Comparison of ENCODE assay signal across 9 cellular contexts in the genomic region with DNA sequence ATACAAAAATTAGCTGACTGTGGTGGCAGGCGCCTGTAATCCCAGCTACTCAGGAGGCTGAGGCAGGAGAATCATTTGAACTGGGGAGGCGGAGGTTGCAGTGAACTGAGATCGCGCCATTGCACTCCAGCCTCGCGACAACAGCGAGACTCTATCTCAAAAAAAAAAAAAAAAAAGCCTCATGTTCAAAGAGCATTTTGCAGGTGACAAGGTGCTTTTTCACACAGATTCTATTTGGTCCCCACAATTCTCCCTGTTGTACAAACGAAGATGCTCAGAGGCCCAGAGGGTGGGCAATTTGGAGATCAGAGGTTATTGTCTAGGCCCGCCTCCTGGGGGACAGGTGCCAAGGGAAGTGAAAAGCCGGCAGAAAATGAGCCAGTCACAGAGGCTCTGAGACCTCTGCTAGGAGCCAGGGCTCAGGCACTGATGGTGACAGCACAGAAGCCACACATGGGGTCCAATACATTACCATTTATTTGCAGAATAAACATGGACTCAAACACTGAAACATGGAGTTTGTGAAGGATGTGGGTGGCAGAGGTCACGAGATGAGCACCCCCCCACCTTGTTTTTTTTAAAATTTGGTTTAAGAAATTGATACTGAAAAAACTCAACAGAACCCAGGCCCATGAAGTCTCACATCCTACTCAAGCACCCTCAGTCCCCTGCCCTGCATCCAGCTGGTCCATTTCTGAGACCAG. TPM values are rescaled to one million over a fixed set of nuclear protein-coding genes. Genes with fewer than 3 reads are reported as not detected.
DNase-seq lines count a peak whose midpoint lies in the region; ATAC-seq and TF ChIP-seq lines count a peak whose summit lies in the region.
"Had no signal": no experiment of that assay in that cellular context is flagged by ENCODE, and none has a peak within 500 bp of the region (broad histone marks: within the 10 kb centered on the region; RNA-seq: fewer than 3 reads in every experiment).

No MANE protein-coding gene starts in this region.

- no peak for TF ChIP-seq RAD21 in IMR-90 (IDR thresholded peaks at IDR 0.05; ENCODE audit: low read length)

- no peaks in the 10 kb centered on the region for H3K79me2 ChIP-seq in osteoblast (ENCODE audit: insufficient read depth, low read length)

- H3K9me1 ChIP-seq in IMR-90 (ENCODE audit: insufficient read depth, low read length), result peaks cover 3% of the 10 kb centered on the region; the same call in 1 of the 2 replicates

- peak overlapping the region; percentile 77 for H3K4me3 Mint-ChIP-seq in activated naive CD8-positive, alpha-beta T cell treated with anti-CD3 and anti-CD28 coated beads, Interleukin-2, amount 50 U/mL, for 24 hours

- H2BK5ac ChIP-seq in IMR-90 (ENCODE audit: low read depth, low read length, poor library complexity, severe bottlenecking), result no peak overlapping the region

- H2AK5ac ChIP-seq in IMR-90 (ENCODE audit: low read depth, low read length), result no peak overlapping the region

- no peak overlapping the region for H3K9ac ChIP-seq in IMR-90 (ENCODE audit: low read depth, low read length)

- no peak overlapping the region for H3K14ac ChIP-seq in IMR-90 (replicated peaks; ENCODE audit: low read depth, low read length)

- H3K36me3 ChIP-seq in IMR-90 (ENCODE audit: control insufficient read depth, insufficient read depth, low read length) (peaks cover 7% of the 10 kb centered on the region; the same call in 1 of the 2 replicates), osteoblast (ENCODE audit: insufficient read depth, low read length) (no peaks in the 10 kb centered on the region), mucosa of descending colon (ENCODE audit: low read depth) (no peaks in the 10 kb centered on the region)

- DNase-seq in NCI-H2196 (lab: John Stamatoyannopoulos, UW; ENCODE audit: unreplicated experiment) (peak; percentile 8), NCI-H2196 treated with DMSO at 0.1 percent for 48 hours (lab: John Stamatoyannopoulos, UW; ENCODE audit: unreplicated experiment) (no peak), IMR-90 (no peak), osteoblast (ENCODE audit: insufficient read length, low spot score, missing footprints) (peak; percentile 80), kidney glomerular epithelial cell (lab: John Stamatoyannopoulos, UW) (no peak), mucosa of descending colon (no peak)
- DNase-seq in activated naive CD8-positive, alpha-beta T cell treated with anti-CD3 and anti-CD28 coated beads, Interleukin-2, amount 50 U/mL, for 24 hours, result no peak

- peaks cover 6% of the 10 kb centered on the region for H3K4me1 ChIP-seq in IMR-90 (ENCODE audit: control insufficient read depth, insufficient read depth, low read length)
- peaks cover 9% of the 10 kb centered on the region for H3K4me1 ChIP-seq in osteoblast (ENCODE audit: insufficient read depth, low read length)
- H3K4me1 ChIP-seq in mucosa of descending colon (ENCODE audit: low read depth), result peaks cover 21% of the 10 kb centered on the region
- H3K4me1 ChIP-seq: A549 had no signal

- no peak overlapping the region for H3K18ac ChIP-seq in IMR-90 (ENCODE audit: low read depth, low read length)

- H3K56ac ChIP-seq in IMR-90 (ENCODE audit: extremely low read depth, insufficient read depth, low read length), result no peak overlapping the region

- CTCF ChIA-PET in IMR-90 (lab: Yijun Ruan, JAX), result no interaction called here

- H3K27me3 ChIP-seq in IMR-90 (ENCODE audit: control insufficient read depth, insufficient read depth, low read length), result no peaks in the 10 kb centered on the region
- peaks cover 30% of the 10 kb centered on the region for H3K27me3 ChIP-seq in osteoblast (ENCODE audit: insufficient read depth, low read length)

- H4K8ac ChIP-seq in IMR-90 (ENCODE audit: low read depth in 2 of 2, low read length in 2 of 2), result peak overlapping the region in 1 of 2 experiments; percentile 82; a peak in 2 of 4 replicates

- no peak overlapping the region for H3K23ac ChIP-seq in IMR-90 (ENCODE audit: low read depth, low read length)

- intact Hi-C loops in IMR-90 (cut with micrococcal nuclease), result no loop called here
- intact Hi-C loops in mucosa of descending colon (cut with DNase I, micrococcal nuclease), result no loop called here

- no peak for TF ChIP-seq CTCF in IMR-90 (conservative IDR thresholded peaks at IDR 0.05; ENCODE audit: low read depth, low read length)
- TF ChIP-seq CTCF in osteoblast (IDR thresholded peaks at IDR 0.05; ENCODE audit: extremely low read depth, low read depth, low read length), result no peak
- TF ChIP-seq CTCF in mucosa of descending colon (IDR thresholded peaks at IDR 0.05), result no peak

- H3K27ac Mint-ChIP-seq in activated naive CD8-positive, alpha-beta T cell treated with anti-CD3 and anti-CD28 coated beads, Interleukin-2, amount 50 U/mL, for 24 hours, result peak overlapping the region; percentile 37

- H3K27ac ChIP-seq in IMR-90 (ENCODE audit: insufficient read depth, low read length), result no peak overlapping the region
- no peak overlapping the region for H3K27ac ChIP-seq in osteoblast (ENCODE audit: low read depth, low read length)
- H3K27ac ChIP-seq: A549 had no signal

- H3K4ac ChIP-seq in IMR-90 (ENCODE audit: low read depth, low read length), result no peak overlapping the region

- H4K5ac ChIP-seq in IMR-90 (ENCODE audit: low read depth, low read length), result no peak overlapping the region

- peaks cover 56% of the 10 kb centered on the region for H3K4me1 Mint-ChIP-seq in activated naive CD8-positive, alpha-beta T cell treated with anti-CD3 and anti-CD28 coated beads, Interleukin-2, amount 50 U/mL, for 24 hours

- no peak for TF ChIP-seq POLR2A in IMR-90 (IDR thresholded peaks at IDR 0.05; ENCODE audit: low read depth, low read length)

- no peak overlapping the region for H2BK20ac ChIP-seq in IMR-90 (ENCODE audit: low read depth, low read length)

- dilution Hi-C loops in IMR-90 (cut with HindIII; ENCODE audit: low sequenced_read_pairs, unreplicated experiment), result no loop called here

- peak overlapping the region; percentile 65 for H2AK9ac ChIP-seq in IMR-90 (replicated peaks; ENCODE audit: low read depth, low read length, poor library complexity)

- in situ Hi-C loops in IMR-90 (cut with MboI; ENCODE audit: low sequenced_read_pairs), result no loop called here

- H3K27me3 Mint-ChIP-seq in activated naive CD8-positive, alpha-beta T cell treated with anti-CD3 and anti-CD28 coated beads, Interleukin-2, amount 50 U/mL, for 24 hours, result peaks cover 23% of the 10 kb centered on the region

- no peak overlapping the region for H4K91ac ChIP-seq in IMR-90 (ENCODE audit: insufficient read depth, low read depth, low read length)

- H3K4me2 ChIP-seq in IMR-90 (ENCODE audit: low read depth, low read length) (no peak overlapping the region), osteoblast (ENCODE audit: insufficient read depth, low read length) (peak overlapping the region; percentile 90)
- H3K4me2 ChIP-seq: A549 had no signal

- no peak overlapping the region for H2BK120ac ChIP-seq in IMR-90 (ENCODE audit: low read depth, low read length)

- no TSS peak for BruUV-seq in IMR-90 (replicated peaks; lab: Mats Ljungman, UMichigan)

- H2BK15ac ChIP-seq in IMR-90 (ENCODE audit: low read depth, low read length), result no peak overlapping the region

- no peak overlapping the region for H3K4me3 ChIP-seq in IMR-90 (ENCODE audit: insufficient read depth, low read depth, low read length)
- H3K4me3 ChIP-seq in osteoblast (ENCODE audit: insufficient read depth, low read length), result no peak overlapping the region
- no peak overlapping the region for H3K4me3 ChIP-seq in mucosa of descending colon
- H3K4me3 ChIP-seq: A549 had no signal

- no CpG with 5 or more reads among the region's 11 CpGs for WGBS in IMR-90 (ENCODE audit: extremely low coverage in 2 of 2, insufficient read length in 1 of 2), 2 experiments

- no peaks in the 10 kb centered on the region for H3K36me3 Mint-ChIP-seq in activated naive CD8-positive, alpha-beta T cell treated with anti-CD3 and anti-CD28 coated beads, Interleukin-2, amount 50 U/mL, for 24 hours (ENCODE audit: low read depth)

- H4K20me1 ChIP-seq in IMR-90 (ENCODE audit: insufficient read depth, low read length), result no peaks in the 10 kb centered on the region
- no peaks in the 10 kb centered on the region for H4K20me1 ChIP-seq in osteoblast (ENCODE audit: insufficient read depth, low read length)

- POLR2A ChIA-PET in IMR-90 (lab: Charles Lee; ENCODE audit: unreplicated experiment), result no interaction called here

- H3K9me3 Mint-ChIP-seq in activated naive CD8-positive, alpha-beta T cell treated with anti-CD3 and anti-CD28 coated beads, Interleukin-2, amount 50 U/mL, for 24 hours, result no peaks in the 10 kb centered on the region

- ATAC-seq in IMR-90 (ENCODE audit: low read depth) (no peak), mucosa of descending colon (no peak), GM19395 (IDR thresholded peaks at IDR 0.05; ENCODE audit: unreplicated experiment) (no peak)
- no peak for ATAC-seq in activated naive CD8-positive, alpha-beta T cell treated with anti-CD3 and anti-CD28 coated beads, Interleukin-2, amount 50 U/mL, for 24 hours

- H3K79me1 ChIP-seq in IMR-90 (ENCODE audit: low read depth in 1 of 2, low read length in 2 of 2), result peaks cover 0 to 8% of the 10 kb centered on the region in 2 experiments; a peak in 1 of 4 replicates

- H2AFZ ChIP-seq in IMR-90 (replicated peaks; ENCODE audit: low read length, poor library complexity) (no peak overlapping the region), osteoblast (ENCODE audit: low read length) (no peak overlapping the region)

- H3K9me3 ChIP-seq in IMR-90 (ENCODE audit: control insufficient read depth, insufficient read depth, low read length) (no peaks in the 10 kb centered on the region), osteoblast (ENCODE audit: low read depth, low read length) (no peaks in the 10 kb centered on the region), mucosa of descending colon (no peaks in the 10 kb centered on the region)
- H3K9me3 ChIP-seq: A549 had no signal

RNA-seq across cellular contexts. Expression of gene GAL3ST4, which starts 0.9 kb away (rescaled TPM):
- total RNA-seq in IMR-90 (2012; rRNA removed), result 0.90 and 1.1 TPM in 2 replicates
- 7.3 and 8.5 TPM in 2 replicates for polyA plus RNA-seq in IMR-90 (2012; rRNA removed)
- polyA plus RNA-seq in IMR-90 (2012; cell fraction: cytosol; rRNA removed), result 7.1 and 9.8 TPM in 2 replicates
- polyA plus RNA-seq in IMR-90 (2012; cell fraction: nucleus; rRNA removed; ENCODE audit: low replicate concordance), result 11.3 and 13.2 TPM in 2 replicates
- 1.1 and 2.7 TPM in 2 replicates for total RNA-seq in osteoblast
- 1 to 10 TPM; 5.4 to 8.0 (median 6.1) TPM for total RNA-seq in mucosa of descending colon

RNA-seq across cellular contexts. Expression of gene GPC2, which starts 7.9 kb away (rescaled TPM):
- 1.4 and 1.8 TPM in 2 replicates for total RNA-seq in IMR-90 (2012; rRNA removed)
- polyA plus RNA-seq in IMR-90 (2012; rRNA removed), result 5.7 and 6.0 TPM in 2 replicates
- 2.1 and 2.2 TPM in 2 replicates for polyA plus RNA-seq in IMR-90 (2012; cell fraction: cytosol; rRNA removed)
- polyA plus RNA-seq in IMR-90 (2012; cell fraction: nucleus; rRNA removed; ENCODE audit: low replicate concordance), result 27.1 and 61.9 TPM in 2 replicates
- total RNA-seq in osteoblast, result 1.4 and 1.8 TPM in 2 replicates
- total RNA-seq in mucosa of descending colon, result 1 to 10 TPM; 3.4 to 6.2 (median 5.1) TPM

RNA-seq across cellular contexts. Expression of gene STAG3, which starts 8.4 kb away (rescaled TPM):
- 0.28 and 0.36 TPM in 2 replicates for total RNA-seq in IMR-90 (2012; rRNA removed)
- 0.47 and 0.65 TPM in 2 replicates for polyA plus RNA-seq in IMR-90 (2012; rRNA removed)
- polyA plus RNA-seq in IMR-90 (2012; cell fraction: cytosol; rRNA removed), result 0.11 and 0.18 TPM in 2 replicates
- 1.4 and 1.9 TPM in 2 replicates for polyA plus RNA-seq in IMR-90 (2012; cell fraction: nucleus; rRNA removed; ENCODE audit: low replicate concordance)
- total RNA-seq in osteoblast, result 0.59 and 1.4 TPM in 2 replicates
- 1 to 10 TPM; 2.4 to 6.4 (median 2.8) TPM for total RNA-seq in mucosa of descending colon

RNA-seq across cellular contexts. Expression of gene TRAPPC14, which starts 10.8 kb away (rescaled TPM):
- total RNA-seq in IMR-90 (2012; rRNA removed) (4.4 and 4.5 TPM in 2 replicates), osteoblast (7.1 and 8.0 TPM in 2 replicates), mucosa of descending colon (10 to 100 TPM; 36.7 to 78.9 (median 49.0) TPM)
- 14.1 and 15.9 TPM in 2 replicates for polyA plus RNA-seq in IMR-90 (2012; rRNA removed)
- polyA plus RNA-seq in IMR-90 (2012; cell fraction: cytosol; rRNA removed), result 6.7 and 16.7 TPM in 2 replicates
- polyA plus RNA-seq in IMR-90 (2012; cell fraction: nucleus; rRNA removed; ENCODE audit: low replicate concordance), result 41.4 and 101 TPM in 2 replicates

RNA-seq across cellular contexts. Expression of gene LAMTOR4, which starts 20.6 kb away (rescaled TPM):
- total RNA-seq in IMR-90 (2012; rRNA removed) (131 and 134 TPM in 2 replicates), osteoblast (63.7 and 70.7 TPM in 2 replicates), mucosa of descending colon (100 to 1,000 TPM; 135 to 221 (median 187) TPM)
- polyA plus RNA-seq in IMR-90 (2012; rRNA removed), result 268 and 289 TPM in 2 replicates
- 524 and 774 TPM in 2 replicates for polyA plus RNA-seq in IMR-90 (2012; cell fraction: cytosol; rRNA removed)
- 184 and 232 TPM in 2 replicates for polyA plus RNA-seq in IMR-90 (2012; cell fraction: nucleus; rRNA removed; ENCODE audit: low replicate concordance)

Comparison
In these comparisons a context has a peak if more than half of its experiments do, and no peak if none do; other contexts are left out.
1. DNase-seq: peak in NCI-H2196 (single experiment) and osteoblast (single experiment); none in NCI-H2196 treated with DMSO at 0.1 percent for 48 hours (single experiment), IMR-90 (single experiment), activated naive CD8-positive, alpha-beta T cell treated with anti-CD3 and anti-CD28 coated beads, Interleukin-2, amount 50 U/mL, for 24 hours (single experiment), kidney glomerular epithelial cell (single experiment) and mucosa of descending colon (0 of 3).